In the genomic region with DNA sequence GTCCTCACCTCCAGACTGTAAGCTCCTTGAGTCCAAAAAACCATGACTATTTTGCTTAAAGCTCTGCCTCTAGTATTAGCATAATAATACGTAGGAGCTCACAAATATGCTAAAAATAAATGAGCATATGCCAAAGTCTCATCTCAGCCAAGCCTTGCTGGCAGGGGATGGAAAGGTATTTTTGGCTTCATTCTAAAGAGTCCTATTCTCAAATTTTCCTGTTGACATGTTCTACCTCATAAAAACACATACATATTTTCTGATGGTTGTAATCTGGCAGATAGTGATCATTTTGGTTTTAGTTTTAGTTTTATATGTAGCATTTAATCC, we compare ENCODE assay signal across 29 cellular contexts. TPM values are rescaled to one million over a fixed set of nuclear protein-coding genes. Genes with fewer than 3 reads are reported as not detected.
"Had no signal": no experiment of that assay in that cellular context is flagged by ENCODE, and none has a peak within 500 bp of the region (broad histone marks: within the 10 kb centered on the region; RNA-seq: fewer than 3 reads in every experiment).

No MANE protein-coding gene starts in this region.

- H3K4me3 ChIP-seq: pancreas, prostate gland, skin epidermis, smooth muscle cell, spleen, suprapubic skin, testis, tibial artery, transverse colon, upper lobe of right lung, uterus had no signal

- ATAC-seq: naive thymus-derived CD8-positive, alpha-beta T cell; natural killer cell treated with Interleukin-12 subunit alpha and Interleukin-12 subunit beta and Interleukin-15 and Interleukin-18, amount 100 ng/mL, for 72 hours; pancreas; right cardiac atrium; sciatic nerve; stimulated activated memory B cell treated with anti-CD40 and anti-IgM and Interleukin-4, amounts not matched to agents 10 μg/mL and 1 μg/mL and 100 μg/mL, for 72 hours; stimulated activated naive CD8-positive, alpha-beta T cell treated with anti-CD3 and anti-CD28 coated beads, Interleukin-15, amount 100 ng/mL, for 72 hours; stimulated activated naive CD8-positive, alpha-beta T cell treated with anti-CD3 and anti-CD28 coated beads, Interleukin-15, Interleukin-2, amounts not matched to agents 100 U/mL and 50 U/mL, for 24 hours; upper lobe of right lung had no signal

- DNase-seq: naive thymus-derived CD8-positive, alpha-beta T cell; nephron progenitor cell; nucleus accumbens; pancreas; retina; right cardiac atrium; spleen; stimulated activated CD4-positive, alpha-beta T cell treated with anti-CD3 and anti-CD28 coated beads, Interleukin-12 subunit alpha, Interleukin-12 subunit beta, amount 100 ng/mL, for 4 hours; stimulated activated CD4-positive, alpha-beta T cell treated with anti-CD3 and anti-CD28 coated beads, Interleukin-1b, Interleukin-23, amount 100 ng/mL, for 48 hours; stimulated activated CD4-positive, alpha-beta T cell treated with anti-CD3 and anti-CD28 coated beads, Interleukin-4, amount 100 ng/mL, for 1 hour; stimulated activated CD4-positive, alpha-beta T cell treated with anti-CD3 and anti-CD28 coated beads, Interleukin-4, amount 100 ng/mL, for 4 hours; stimulated activated CD8-positive, alpha-beta memory T cell treated with anti-CD3 and anti-CD28 coated beads, Interleukin-4, amount 100 ng/mL, for 48 hours; stimulated activated naive CD4-positive, alpha-beta T cell; stimulated activated naive CD8-positive, alpha-beta T cell treated with anti-CD3 and anti-CD28 coated beads, Interleukin-15, amount 100 ng/mL, for 72 hours; stimulated activated naive CD8-positive, alpha-beta T cell treated with anti-CD3 and anti-CD28 coated beads, Interleukin-15, Interleukin-2, amounts not matched to agents 100 U/mL and 50 U/mL, for 24 hours; testis; tibial artery; transverse colon; upper lobe of right lung; uterus had no signal

- H3K9me3 ChIP-seq: neutrophil, pancreas, prostate gland, suprapubic skin, testis, tibial artery, upper lobe of right lung, uterus had no signal

- FAIRE-seq: pancreas had no signal

- H3K36me3 ChIP-seq: neutrophil, pancreas, prostate gland, spleen, suprapubic skin, tibial artery, transverse colon, upper lobe of right lung, uterus had no signal

- H3K4me2 ChIP-seq: smooth muscle cell had no signal

- H3K4me1 ChIP-seq: pancreas, prostate gland, suprapubic skin, testis, transverse colon, uterus had no signal

- H3K27me3 ChIP-seq: neutrophil, pancreas, spleen, suprapubic skin, testis, tibial artery, transverse colon, upper lobe of right lung, uterus had no signal

- H3K27ac ChIP-seq: neutrophil, pancreas, prostate gland, skin epidermis, spleen, suprapubic skin, testis, tibial artery, transverse colon, upper lobe of right lung, uterus had no signal

RNA-seq across cellular contexts. Expression of a gene that starts 55.6 kb away (rescaled TPM):
- total RNA-seq: osteocyte, smooth muscle cell had no signal
- polyA plus RNA-seq: smooth muscle cell had no signal
